Comparison of ENCODE assay signal across 8 cellular contexts in the genomic region with DNA sequence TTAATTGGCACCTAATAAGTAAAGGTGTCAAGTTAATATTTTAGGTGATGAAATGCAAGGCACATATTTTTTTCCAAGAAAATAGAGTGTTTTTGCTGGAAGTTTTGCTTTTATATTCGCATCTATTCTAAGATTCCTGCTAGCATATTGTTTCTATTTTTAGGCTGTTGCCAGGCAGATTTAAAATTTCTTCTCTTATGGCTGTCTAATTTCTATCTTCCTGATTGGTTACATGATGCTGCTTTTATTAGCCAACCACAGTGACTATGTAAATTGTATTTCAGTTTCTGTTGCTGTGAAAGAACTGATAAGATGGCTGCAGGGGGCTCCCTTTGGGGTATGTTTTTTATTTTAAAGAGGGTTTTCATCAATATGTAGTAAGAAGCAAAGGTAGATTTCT.
DNase-seq lines count a peak whose midpoint lies in the region; ATAC-seq and TF ChIP-seq lines count a peak whose summit lies in the region.

No MANE protein-coding gene starts in this region.

- H3K4me3 Mint-ChIP-seq in nephron: no peak overlapping the region

- peak overlapping the region in 1 of 2 donors; percentile 13 for H3K27ac ChIP-seq in coronary artery

- no peaks in the 10 kb centered on the region for H3K27me3 Mint-ChIP-seq in nephron (ENCODE audit: low read depth)

- H3K27ac Mint-ChIP-seq in nephron: peak overlapping the region in 2 of 3 experiments; percentile 56 to 70

- DNase-seq in DMS53 (lab: John Stamatoyannopoulos, UW) (peak; percentile 63), DMS53 treated with DMSO at 0.1 percent for 48 hours (lab: John Stamatoyannopoulos, UW; ENCODE audit: unreplicated experiment) (no peak), NB4 (ENCODE audit: low read depth) (peak; percentile 40), coronary artery (ENCODE audit: low spot score) (no peak), middle frontal gyrus (ENCODE audit: extremely low spot score, low spot score) (no peak), activated gamma-delta T cell (lab: John Stamatoyannopoulos, UW) (no peak)

- H3K9me3 Mint-ChIP-seq in nephron: peaks cover 25% of the 10 kb centered on the region

- peaks cover 59% of the 10 kb centered on the region for H3K36me3 Mint-ChIP-seq in nephron (ENCODE audit: low read depth)

- TF ChIP-seq POLR2A in NB4 (IDR thresholded peaks at IDR 0.05; ENCODE audit: extremely low read depth, insufficient read length): no peak

- H3K4me3 ChIP-seq in NB4 (ENCODE audit: low read depth, low read length) (no peak overlapping the region), coronary artery (peak overlapping the region; percentile 27)

- ATAC-seq in GM21423 (IDR thresholded peaks at IDR 0.05; ENCODE audit: unreplicated experiment): no peak

- TF ChIP-seq CTCF in NB4 (IDR thresholded peaks at IDR 0.05; ENCODE audit: low read depth, low read length) (no peak), coronary artery (IDR thresholded peaks at IDR 0.05) (no peak), nephron (IDR thresholded peaks at IDR 0.05; ENCODE audit: unreplicated experiment in 3 of 3) (no peak)

- H3K4me1 Mint-ChIP-seq in nephron: peaks cover 13% of the 10 kb centered on the region

Comparison
In these comparisons a context has a peak if more than half of its experiments do, and no peak if none do; other contexts are left out.
1. DNase-seq: peak in DMS53 (single experiment) and NB4 (single experiment); none in DMS53 treated with DMSO at 0.1 percent for 48 hours (single experiment), coronary artery (single experiment), middle frontal gyrus (single experiment) and activated gamma-delta T cell (single experiment).